In the genomic region with DNA sequence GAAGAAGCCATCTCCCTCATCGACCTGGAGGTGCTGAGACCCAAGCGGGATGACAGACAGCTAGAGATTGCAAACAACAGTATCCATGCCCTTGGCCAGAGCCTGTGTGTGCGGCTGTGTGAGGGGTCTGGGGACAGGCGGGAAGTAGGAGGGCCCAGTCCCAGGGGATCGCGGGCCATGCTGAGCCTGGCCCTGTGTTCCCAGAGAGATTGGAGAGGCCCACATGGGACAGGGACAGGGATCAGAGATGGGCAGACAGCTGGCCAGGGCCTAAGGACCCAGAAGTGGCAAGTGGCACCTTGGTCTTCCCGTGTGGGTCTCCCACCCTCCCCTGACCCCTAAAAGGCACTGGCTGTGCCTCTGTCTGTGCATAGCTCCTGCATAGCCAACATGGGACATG, we compare ENCODE assay signal across 36 cellular contexts. TPM values are rescaled to one million over a fixed set of nuclear protein-coding genes. Genes with fewer than 3 reads are reported as not detected.
"Had no signal": no experiment of that assay in that cellular context is flagged by ENCODE, and none has a peak within 500 bp of the region (broad histone marks: within the 10 kb centered on the region; RNA-seq: fewer than 3 reads in every experiment).

No MANE protein-coding gene starts in this region.

- H3K27ac ChIP-seq: body of pancreas, SJSA1, VCaP had no signal

- H3K4me3 ChIP-seq: body of pancreas, SJSA1 had no signal

- H3K9me3 Mint-ChIP-seq: activated CD4-positive, alpha-beta memory T cell treated with anti-CD3 and anti-CD28 coated beads, Interleukin-2, amount 10 ng/mL, durations not matched to agents 7 days and 5 days; activated naive CD4-positive, alpha-beta T cell treated with anti-CD3 and anti-CD28 coated beads, Interleukin-2, amount 50 U/mL, for 24 hours; activated naive CD8-positive, alpha-beta T cell treated with anti-CD3 and anti-CD28 coated beads, Interleukin-2, amount 10 ng/mL, durations not matched to agents 7 days and 5 days; activated T-cell treated with anti-CD3 and anti-CD28 coated beads, Interleukin-2, amount 50 U/mL, for 72 hours; activated T-helper 17 cell treated with anti-CD3 and anti-CD28 coated beads, Interleukin-2, amount 50 U/mL, for 72 hours had no signal

- H3K4me1 Mint-ChIP-seq: activated CD4-positive, alpha-beta memory T cell treated with anti-CD3 and anti-CD28 coated beads, Interleukin-2, amount 10 ng/mL, durations not matched to agents 7 days and 5 days; activated CD8-positive, alpha-beta memory T cell treated with anti-CD3 and anti-CD28 coated beads, Interleukin-2, amount 10 ng/mL, durations not matched to agents 7 days and 5 days; activated naive CD4-positive, alpha-beta T cell treated with anti-CD3 and anti-CD28 coated beads, Interleukin-2, amount 50 U/mL, for 24 hours; activated naive CD8-positive, alpha-beta T cell treated with anti-CD3 and anti-CD28 coated beads, Interleukin-2, amount 10 ng/mL, durations not matched to agents 7 days and 5 days; activated T-helper 17 cell treated with anti-CD3 and anti-CD28 coated beads, Interleukin-2, amount 50 U/mL, for 72 hours had no signal

- H3K27ac Mint-ChIP-seq: activated CD4-positive, alpha-beta memory T cell treated with anti-CD3 and anti-CD28 coated beads, Interleukin-2, amount 10 ng/mL, durations not matched to agents 7 days and 5 days; activated CD8-positive, alpha-beta memory T cell treated with anti-CD3 and anti-CD28 coated beads, Interleukin-2, amount 10 ng/mL, durations not matched to agents 7 days and 5 days; activated naive CD4-positive, alpha-beta T cell treated with anti-CD3 and anti-CD28 coated beads, Interleukin-2, amount 50 U/mL, for 24 hours; activated naive CD8-positive, alpha-beta T cell treated with anti-CD3 and anti-CD28 coated beads, Interleukin-2, amount 10 ng/mL, durations not matched to agents 7 days and 5 days; activated T-cell treated with anti-CD3 and anti-CD28 coated beads, Interleukin-2, amount 50 U/mL, for 72 hours; activated T-helper 17 cell treated with anti-CD3 and anti-CD28 coated beads, Interleukin-2, amount 50 U/mL, for 72 hours had no signal

- FAIRE-seq: astrocyte had no signal

- DNase-seq: activated CD4-positive, alpha-beta memory T cell treated with anti-CD3 and anti-CD28 coated beads, Interleukin-2, amount 10 ng/mL, durations not matched to agents 7 days and 5 days; activated CD4-positive, alpha-beta T cell treated with anti-CD3 and anti-CD28 coated beads for 1 hour; activated CD4-positive, alpha-beta T cell treated with anti-CD3 and anti-CD28 coated beads for 48 hours; activated CD4-positive, CD25-positive, alpha-beta regulatory T cell; activated CD8-positive, alpha-beta memory T cell treated with anti-CD3 and anti-CD28 coated beads for 24 hours; activated CD8-positive, alpha-beta memory T cell treated with anti-CD3 and anti-CD28 coated beads, Interleukin-2, amount 10 ng/mL, durations not matched to agents 7 days and 5 days; activated CD8-positive, alpha-beta memory T cell treated with anti-CD3 and anti-CD28 coated beads, Interleukin-2, amount 50 U/mL, for 48 hours; activated effector memory CD4-positive, alpha-beta T cell treated with anti-CD3 and anti-CD28 coated beads, Interleukin-2, amount 50 U/mL, for 16 hours; activated naive CD4-positive, alpha-beta T cell; activated naive CD8-positive, alpha-beta T cell treated with anti-CD3 and anti-CD28 coated beads, Interleukin-2, amount 10 ng/mL, durations not matched to agents 7 days and 5 days; activated T-cell treated with anti-CD3 and anti-CD28 coated beads, Interleukin-2, amount 50 U/mL, for 72 hours; body of pancreas; central memory CD4-positive, alpha-beta T cell; Karpas-422; KBM-7; NCI-H1048; NCI-H1436 treated with DMSO at 0.1 percent for 48 hours; NCI-H1694 treated with DMSO at 0.1 percent for 48 hours; NCI-H2029; NCI-H345; NCI-H524 treated with DMSO at 0.1 percent for 48 hours; RPMI8226; SHP77 treated with DMSO at 0.1 percent for 48 hours; SW 1271; T-helper 1 cell; T-helper 9 cell had no signal

- ATAC-seq: activated CD8-positive, alpha-beta memory T cell treated with anti-CD3 and anti-CD28 coated beads, Interleukin-2, amount 10 ng/mL, durations not matched to agents 7 days and 5 days; activated T-cell treated with anti-CD3 and anti-CD28 coated beads, Interleukin-2, amount 50 U/mL, for 72 hours; activated T-helper 17 cell treated with anti-CD3 and anti-CD28 coated beads, Interleukin-2, amount 50 U/mL, for 72 hours; body of pancreas; Panc1 had no signal

- H3K4me3 Mint-ChIP-seq: activated CD4-positive, alpha-beta memory T cell treated with anti-CD3 and anti-CD28 coated beads, Interleukin-2, amount 10 ng/mL, durations not matched to agents 7 days and 5 days; activated CD8-positive, alpha-beta memory T cell treated with anti-CD3 and anti-CD28 coated beads, Interleukin-2, amount 10 ng/mL, durations not matched to agents 7 days and 5 days; activated naive CD4-positive, alpha-beta T cell treated with anti-CD3 and anti-CD28 coated beads, Interleukin-2, amount 50 U/mL, for 24 hours; activated naive CD8-positive, alpha-beta T cell treated with anti-CD3 and anti-CD28 coated beads, Interleukin-2, amount 10 ng/mL, durations not matched to agents 7 days and 5 days; activated T-cell treated with anti-CD3 and anti-CD28 coated beads, Interleukin-2, amount 50 U/mL, for 72 hours; activated T-helper 17 cell treated with anti-CD3 and anti-CD28 coated beads, Interleukin-2, amount 50 U/mL, for 72 hours had no signal

- H3K27me3 ChIP-seq: body of pancreas, SJSA1 had no signal

- H3K9me3 ChIP-seq: body of pancreas, SJSA1 had no signal

- H3K36me3 Mint-ChIP-seq: activated CD8-positive, alpha-beta memory T cell treated with anti-CD3 and anti-CD28 coated beads, Interleukin-2, amount 10 ng/mL, durations not matched to agents 7 days and 5 days had no signal

- H3K4me1 ChIP-seq: body of pancreas, SJSA1 had no signal

- H3K27me3 Mint-ChIP-seq: activated CD4-positive, alpha-beta memory T cell treated with anti-CD3 and anti-CD28 coated beads, Interleukin-2, amount 10 ng/mL, durations not matched to agents 7 days and 5 days; activated CD8-positive, alpha-beta memory T cell treated with anti-CD3 and anti-CD28 coated beads, Interleukin-2, amount 10 ng/mL, durations not matched to agents 7 days and 5 days; activated naive CD4-positive, alpha-beta T cell treated with anti-CD3 and anti-CD28 coated beads, Interleukin-2, amount 50 U/mL, for 24 hours; activated naive CD8-positive, alpha-beta T cell treated with anti-CD3 and anti-CD28 coated beads, Interleukin-2, amount 10 ng/mL, durations not matched to agents 7 days and 5 days; activated T-helper 17 cell treated with anti-CD3 and anti-CD28 coated beads, Interleukin-2, amount 50 U/mL, for 72 hours had no signal

RNA-seq across cellular contexts. Expression of gene RHO, which starts 10.9 kb away (rescaled TPM):
- total RNA-seq: activated CD4-positive, alpha-beta memory T cell treated with anti-CD3 and anti-CD28 coated beads, Interleukin-2, amount 10 ng/mL, durations not matched to agents 7 days and 5 days; activated CD8-positive, alpha-beta memory T cell treated with anti-CD3 and anti-CD28 coated beads, Interleukin-2, amount 10 ng/mL, durations not matched to agents 7 days and 5 days; activated naive CD8-positive, alpha-beta T cell treated with anti-CD3 and anti-CD28 coated beads, Interleukin-2, amount 10 ng/mL, durations not matched to agents 7 days and 5 days; activated T-cell treated with anti-CD3 and anti-CD28 coated beads, Interleukin-2, amount 50 U/mL, for 72 hours; activated T-helper 17 cell treated with anti-CD3 and anti-CD28 coated beads, Interleukin-2, amount 50 U/mL, for 72 hours; astrocyte; body of pancreas; chondrocyte; MCF 10A; NCI-H460; SJSA1 had no signal
- polyA plus RNA-seq: adipose tissue had no signal

RNA-seq across cellular contexts. Expression of gene H1-8, which starts 25.5 kb away (rescaled TPM):
- total RNA-seq: activated CD4-positive, alpha-beta memory T cell treated with anti-CD3 and anti-CD28 coated beads, Interleukin-2, amount 10 ng/mL, durations not matched to agents 7 days and 5 days; activated CD8-positive, alpha-beta memory T cell treated with anti-CD3 and anti-CD28 coated beads, Interleukin-2, amount 10 ng/mL, durations not matched to agents 7 days and 5 days; activated naive CD8-positive, alpha-beta T cell treated with anti-CD3 and anti-CD28 coated beads, Interleukin-2, amount 10 ng/mL, durations not matched to agents 7 days and 5 days; activated T-cell treated with anti-CD3 and anti-CD28 coated beads, Interleukin-2, amount 50 U/mL, for 72 hours; activated T-helper 17 cell treated with anti-CD3 and anti-CD28 coated beads, Interleukin-2, amount 50 U/mL, for 72 hours; astrocyte; body of pancreas; chondrocyte; MCF 10A; NCI-H460; SJSA1 had no signal
- polyA plus RNA-seq: adipose tissue had no signal
